27 cellular contexts compared by ENCODE assay signal in genomic region chr12:85558684-85559083, GRCh38.
"Had no signal": no experiment of that assay in that cellular context is flagged by ENCODE, and none has a peak within 500 bp of the region (broad histone marks: within the 10 kb centered on the region; RNA-seq: fewer than 3 reads in every experiment).

No MANE protein-coding gene starts in this region.

- DNase-seq: activated CD4-positive, alpha-beta T cell treated with anti-CD3 and anti-CD28 coated beads for 48 hours; activated CD4-positive, alpha-beta T cell treated with anti-CD3 and anti-CD28 coated beads, Interleukin-2, amount 50 U/mL, for 4 hours; activated CD4-positive, CD25-positive, alpha-beta regulatory T cell treated with anti-CD3 and anti-CD28 coated beads, Interleukin-2, amount 50 U/mL, for 72 hours; activated CD8-positive, alpha-beta memory T cell treated with anti-CD3 and anti-CD28 coated beads, Interleukin-2, amount 50 U/mL, for 48 hours; activated CD8-positive, alpha-beta T cell treated with anti-CD3 and anti-CD28 coated beads, Interleukin-2, amount 10 ng/mL, durations not matched to agents 7 days and 5 days; activated T-cell treated with anti-CD3 and anti-CD28 coated beads, Interleukin-2, amount 50 U/mL, for 1 hour; amniotic stem cell; body of pancreas; Karpas-422; NCI-H1105; NCI-H1436; NCI-H1694 treated with DMSO at 0.1 percent for 48 hours; NCI-H2081; NCI-H226; NCI-H526; NCI-H82; NK-92 treated with Interleukin-12 subunit alpha and Interleukin-12 subunit beta, amount 100 ng/mL, for 24 hours; OCI-M1; RPMI8226 had no signal

- H3K27me3 ChIP-seq: ascending aorta, body of pancreas had no signal

- H3K9me3 Mint-ChIP-seq: activated naive CD4-positive, alpha-beta T cell treated with anti-CD3 and anti-CD28 coated beads, Interleukin-2, amount 50 U/mL, for 24 hours; T-helper 1 cell treated with Interleukin-12 subunit alpha and Interleukin-12 subunit beta and Interleukin-4 antibody, amounts not matched to agents 30 μg/mL and 1 μg/mL, for 36 hours; WTC11 had no signal

- H3K9me3 ChIP-seq: ascending aorta, body of pancreas had no signal

- H3K4me1 ChIP-seq: ascending aorta, body of pancreas had no signal

- H3K36me3 Mint-ChIP-seq: activated naive CD4-positive, alpha-beta T cell treated with anti-CD3 and anti-CD28 coated beads, Interleukin-2, amount 50 U/mL, for 24 hours; WTC11 had no signal

- H3K4me3 ChIP-seq: ascending aorta, body of pancreas, K562 had no signal

- H3K27ac ChIP-seq: ascending aorta, body of pancreas had no signal

- H3K4me1 Mint-ChIP-seq: activated naive CD4-positive, alpha-beta T cell treated with anti-CD3 and anti-CD28 coated beads, Interleukin-2, amount 50 U/mL, for 24 hours; central memory CD8-positive, alpha-beta T cell; WTC11 had no signal

- H3K4me3 Mint-ChIP-seq: activated CD8-positive, alpha-beta T cell treated with anti-CD3 and anti-CD28 coated beads, Interleukin-2, amount 10 ng/mL, durations not matched to agents 7 days and 5 days; activated naive CD4-positive, alpha-beta T cell treated with anti-CD3 and anti-CD28 coated beads, Interleukin-2, amount 50 U/mL, for 24 hours; central memory CD8-positive, alpha-beta T cell; T-helper 1 cell treated with Interleukin-12 subunit alpha and Interleukin-12 subunit beta and Interleukin-4 antibody, amounts not matched to agents 30 μg/mL and 1 μg/mL, for 36 hours; WTC11 had no signal

- ATAC-seq: activated CD8-positive, alpha-beta T cell treated with anti-CD3 and anti-CD28 coated beads, Interleukin-2, amount 10 ng/mL, durations not matched to agents 7 days and 5 days; body of pancreas; K562; Panc1; Right ventricle myocardium inferior; WTC11 had no signal

- H3K27ac Mint-ChIP-seq: activated CD8-positive, alpha-beta T cell treated with anti-CD3 and anti-CD28 coated beads, Interleukin-2, amount 10 ng/mL, durations not matched to agents 7 days and 5 days; activated naive CD4-positive, alpha-beta T cell treated with anti-CD3 and anti-CD28 coated beads, Interleukin-2, amount 50 U/mL, for 24 hours; T-helper 1 cell treated with Interleukin-12 subunit alpha and Interleukin-12 subunit beta and Interleukin-4 antibody, amounts not matched to agents 30 μg/mL and 1 μg/mL, for 36 hours; WTC11 had no signal

- H3K27me3 Mint-ChIP-seq: activated naive CD4-positive, alpha-beta T cell treated with anti-CD3 and anti-CD28 coated beads, Interleukin-2, amount 50 U/mL, for 24 hours; central memory CD8-positive, alpha-beta T cell had no signal

- H3K36me3 ChIP-seq: ascending aorta had no signal
